ENCODE assay signal across 8 cellular contexts in genomic region chr7:139645572-139646523, GRCh38.
DNase-seq lines count a peak whose midpoint lies in the region; ATAC-seq and TF ChIP-seq lines count a peak whose summit lies in the region.

No MANE protein-coding gene starts in this region.

- no peak overlapping the region; a peak in 1 of 4 replicates for H3K4me3 ChIP-seq in SK-N-SH (ENCODE audit: low read depth in 2 of 2, low read length in 1 of 2)
- no peak overlapping the region for H3K4me3 ChIP-seq in tibial nerve

- no peaks in the 10 kb centered on the region for H3K9me3 Mint-ChIP-seq in activated naive CD8-positive, alpha-beta T cell (ENCODE audit: low read depth)

- no peak overlapping the region for H3K27ac Mint-ChIP-seq in activated naive CD8-positive, alpha-beta T cell

- H3K79me2 ChIP-seq in SK-N-SH (ENCODE audit: insufficient read depth), result peaks cover 44% of the 10 kb centered on the region

- H3K36me3 ChIP-seq in SK-N-SH (replicated peaks in 1 of 2; ENCODE audit: control insufficient read depth in 1 of 2, insufficient read depth in 2 of 2, low read length in 1 of 2) (peaks cover 10 to 13% of the 10 kb centered on the region in 2 experiments), tibial nerve (peaks cover 0 to 3% (median 0%) of the 10 kb centered on the region in 3 donors)

- no peak overlapping the region for H3K9ac ChIP-seq in SK-N-SH

- no peaks in the 10 kb centered on the region for H3F3A ChIP-seq in SK-N-SH (replicated peaks; ENCODE audit: insufficient read depth)

- peaks cover 0 to 5% of the 10 kb centered on the region in 2 experiments; a peak in 1 of 4 replicates for H3K4me1 ChIP-seq in SK-N-SH (ENCODE audit: control insufficient read depth in 1 of 2, insufficient read depth in 2 of 2, low read depth in 1 of 2, low read length in 1 of 2)
- H3K4me1 ChIP-seq in tibial nerve, result peaks cover 0 to 39% (median 17%) of the 10 kb centered on the region in 4 donors

- POLR2A ChIA-PET in SK-N-SH (lab: Yijun Ruan, JAX), result interaction anchor here (0.7 kb wide), 2 partner anchors 43 to 373 kb away, joined by 3 read pairs; no protein-coding TSS in a partner anchor

- no peaks in the 10 kb centered on the region for H3K9me2 ChIP-seq in SK-N-SH

- no peak overlapping the region for H3K4me2 ChIP-seq in SK-N-SH

- CTCF ChIA-PET in SK-N-SH (lab: Yijun Ruan, JAX), result interaction anchor here (0.6 to 5.3 kb wide), 89 partner anchors 9 to 680 kb away, joined by 3 to 229 read pairs (median 5); partner anchors contain the start of gene HIPK2

- peak; percentile 60 for DNase-seq in GDM1 (lab: John Stamatoyannopoulos, UW)
- DNase-seq in NCI-H1105 (lab: John Stamatoyannopoulos, UW), result peak; percentile 77
- DNase-seq in SK-N-SH, result peak; percentile 85
- DNase-seq in head of caudate nucleus, result peak; percentile 78 to 97 (median 90)
- peak; percentile 98 for DNase-seq in pons (ENCODE audit: low spot score)
- DNase-seq in tibial nerve (ENCODE audit: low spot score in 2 of 2), result peak; percentile 62 to 82

- H3K27ac ChIP-seq in SK-N-SH (ENCODE audit: low read depth in 2 of 2, low read length in 1 of 2) (no peak overlapping the region), tibial nerve (peak overlapping the region in 1 of 4 donors; percentile 58)

- H3K36me3 Mint-ChIP-seq in activated naive CD8-positive, alpha-beta T cell, result no peaks in the 10 kb centered on the region

- 53% methylated on average over 19 of the region's 19 CpGs for WGBS in SK-N-SH (ENCODE audit: low lambda C conversion rate)
- WGBS in tibial nerve, 2 donors, result 58 to 59% methylated on average over 19 of the region's 19 CpGs

- H4K20me1 ChIP-seq in SK-N-SH (ENCODE audit: insufficient read depth), result peaks cover 59% of the 10 kb centered on the region

- no peaks in the 10 kb centered on the region for H3K27me3 Mint-ChIP-seq in activated naive CD8-positive, alpha-beta T cell

- ATAC-seq in GM19035 (IDR thresholded peaks at IDR 0.05; ENCODE audit: unreplicated experiment), result no peak

- H3K27me3 ChIP-seq in SK-N-SH (ENCODE audit: insufficient read depth) (no peaks in the 10 kb centered on the region), tibial nerve (no peaks in the 10 kb centered on the region)

- peak overlapping the region; percentile 27 for H3K4me3 Mint-ChIP-seq in activated naive CD8-positive, alpha-beta T cell

- TF ChIP-seq EP300 in SK-N-SH (IDR thresholded peaks at IDR 0.05; ENCODE audit: borderline replicate concordance in 1 of 2, low read depth in 1 of 2, low read length in 1 of 2) (no peak), tibial nerve (IDR thresholded peaks at IDR 0.05) (peak in 1 of 2 donors; percentile 44)

- peaks cover 77% of the 10 kb centered on the region for H3K4me1 Mint-ChIP-seq in activated naive CD8-positive, alpha-beta T cell (ENCODE audit: low read depth)

- H2AFZ ChIP-seq in SK-N-SH (ENCODE audit: low read depth), result no peak overlapping the region

- intact Hi-C loops in head of caudate nucleus (cut with DNase I), result loop anchor here (5.0 kb wide), 2 partner anchors 131 to 356 kb away; partner anchors contain the start of gene HIPK2

- H3K9me3 ChIP-seq in SK-N-SH (no peaks in the 10 kb centered on the region), tibial nerve (no peaks in the 10 kb centered on the region)

- peak; percentile 100 for TF ChIP-seq RAD21 in SK-N-SH (IDR thresholded peaks at IDR 0.05; ENCODE audit: low read length)

- no peak for TF ChIP-seq POLR2A in tibial nerve (IDR thresholded peaks at IDR 0.05)

- peak; percentile 99 for TF ChIP-seq CTCF in SK-N-SH (IDR thresholded peaks at IDR 0.05)
- TF ChIP-seq CTCF in tibial nerve (IDR thresholded peaks at IDR 0.05), result peak; percentile 82 to 93 (median 89)

TF ChIP-seq in SK-N-SH, 30 proteins besides CTCF, POLR2A, EP300 and RAD21:
- TF ChIP-seq MXI1 (IDR thresholded peaks at IDR 0.05; ENCODE audit: low read depth, low read length) (0 out of 2 replicates have a peak, but pooled peaks have one; percentile 14), SMC3 (IDR thresholded peaks at IDR 0.05; ENCODE audit: low read depth, low read length) (peak; percentile 98), TCF12 (IDR thresholded peaks at IDR 0.05) (no peak), RCOR1 (IDR thresholded peaks at IDR 0.05; ENCODE audit: low read length) (0 out of 2 replicates have a peak, but pooled peaks have one; percentile 48), FOXM1 (IDR thresholded peaks at IDR 0.05; ENCODE audit: low read depth) (no peak)
